9 cellular contexts compared by ENCODE assay signal in the genomic region with DNA sequence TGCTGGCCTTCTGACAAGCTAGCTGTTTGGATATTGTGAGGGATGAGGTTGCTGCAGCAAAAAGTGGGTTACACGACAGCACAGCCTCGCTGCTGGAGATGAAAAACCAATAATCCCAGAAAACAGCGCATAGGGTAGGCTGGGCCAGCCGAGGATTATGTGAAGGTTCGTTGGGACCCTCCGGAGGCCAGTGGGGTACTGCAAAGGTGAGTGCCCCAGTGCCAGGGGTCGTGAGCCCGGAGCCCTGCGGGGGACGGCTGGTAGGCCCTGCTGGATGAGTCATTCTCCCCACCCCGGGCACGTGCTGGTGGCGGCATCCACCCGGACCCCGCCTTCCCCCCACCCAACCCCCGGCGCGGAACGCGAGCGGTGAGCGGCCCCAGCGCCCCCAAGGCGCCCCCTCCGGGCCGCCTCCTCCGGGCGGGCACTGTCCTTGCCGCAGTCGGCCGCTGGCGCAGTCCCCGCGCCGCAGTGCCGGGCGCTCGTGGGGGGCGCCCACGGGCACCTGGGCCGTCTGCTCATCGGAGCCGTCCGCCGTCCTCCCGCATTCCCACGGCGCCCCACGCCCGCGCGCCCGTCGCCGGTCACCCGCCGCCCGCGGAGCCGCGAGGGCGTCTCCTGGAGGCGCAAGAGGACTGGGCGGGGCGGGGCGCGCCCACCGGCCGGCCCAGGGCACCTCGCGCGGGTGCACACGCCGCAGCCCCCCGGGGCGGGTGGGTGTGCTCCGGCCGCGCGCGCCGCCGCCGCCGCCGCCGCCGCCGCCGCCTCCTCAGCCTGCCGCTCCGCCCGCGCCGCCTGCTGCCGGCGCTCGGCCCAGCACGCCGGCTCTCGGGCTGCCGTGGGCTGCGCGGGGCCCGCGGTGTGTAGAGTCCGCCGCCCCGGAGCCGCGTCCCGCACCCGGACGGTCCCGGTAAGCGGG. TPM values are rescaled to one million over a fixed set of nuclear protein-coding genes. Genes with fewer than 3 reads are reported as not detected.
DNase-seq lines count a peak whose midpoint lies in the region; ATAC-seq and TF ChIP-seq lines count a peak whose summit lies in the region.
"Had no signal": no experiment of that assay in that cellular context is flagged by ENCODE, and none has a peak within 500 bp of the region (broad histone marks: within the 10 kb centered on the region; RNA-seq: fewer than 3 reads in every experiment).

A gene (plus strand): TSS at position 794 of the 919 bp plus-strand sequence. CDS start 13,014 bp downstream, outside the sequence.

- H3K27ac Mint-ChIP-seq in immature natural killer cell: no peak within 1 kb of the TSS

- H3K79me2 ChIP-seq in MM.1S (ENCODE audit: low read length): no peaks in the 10 kb centered on the region

- peak within 1 kb of the TSS; percentile 18 to 69 (median 56) for H3K4me3 Mint-ChIP-seq in immature natural killer cell

- TF ChIP-seq CTCF in MM.1S (IDR thresholded peaks at IDR 0.05; ENCODE audit: low read length) (no peak), astrocyte of the cerebellum (IDR thresholded peaks at IDR 0.05; ENCODE audit: low read depth, low read length, missing control alignments) (no peak)

- H3K4me2 ChIP-seq in MM.1S (ENCODE audit: low read depth, low read length): peak within 1 kb of the TSS; percentile 75; the same call in 1 of the 2 replicates
- H3K4me2 ChIP-seq: KMS-11 had no signal

- no peak within 1 kb of the TSS for H3K27ac ChIP-seq in MM.1S (ENCODE audit: low read length)
- H3K27ac ChIP-seq: KMS-11 had no signal

- H3F3A ChIP-seq in MM.1S (ENCODE audit: insufficient read depth, low read length): no peaks in the 10 kb centered on the region

- peaks cover 30% of the 10 kb centered on the region; the same call in 1 of the 2 replicates for H3K27me3 ChIP-seq in MM.1S (replicated peaks; ENCODE audit: insufficient read depth, low read length)

- peaks cover 0 to 1% (median 0%) of the 10 kb centered on the region in 6 donors for H3K9me3 Mint-ChIP-seq in immature natural killer cell

- H3K4me3 ChIP-seq in MM.1S (ENCODE audit: low read length): peak within 1 kb of the TSS; percentile 50
- H3K4me3 ChIP-seq in astrocyte of the cerebellum (ENCODE audit: low read depth, low read length): peak within 1 kb of the TSS; percentile 21

- no peaks in the 10 kb centered on the region for H3K9me3 ChIP-seq in MM.1S (replicated peaks; ENCODE audit: insufficient read depth, low read length)

- H3K36me3 Mint-ChIP-seq in immature natural killer cell: no peaks in the 10 kb centered on the region

- no peaks in the 10 kb centered on the region for H3K36me3 ChIP-seq in MM.1S (replicated peaks; ENCODE audit: insufficient read depth, low read length)

- no peaks in the 10 kb centered on the region for H3K9me2 ChIP-seq in MM.1S (replicated peaks; ENCODE audit: insufficient read depth, low read length)

- DNase-seq in D341Med (ENCODE audit: low spot score) (peak; percentile 83), MM.1S (peak; percentile 44), astrocyte of the cerebellum (ENCODE audit: low read depth) (no peak), immature natural killer cell (peak in 1 of 3 donors; percentile 4), HPDE6-E6E7 (ENCODE audit: extremely low spot score) (no peak)
- peak; percentile 7 for DNase-seq in stimulated activated CD4-positive, alpha-beta T cell treated with anti-CD3 and anti-CD28 coated beads, Interleukin-4, amount 100 ng/mL, for 24 hours

- in situ Hi-C loops in astrocyte of the cerebellum (cut with HindIII; ENCODE audit: low sequenced_read_pairs): no loop called here

- H3K27me3 Mint-ChIP-seq in immature natural killer cell (ENCODE audit: low read depth in 3 of 3): peaks cover 9 to 28% (median 12%) of the 10 kb centered on the region in 3 donors

- no peak within 1 kb of the TSS for H2AFZ ChIP-seq in MM.1S (ENCODE audit: low read length)

- H3K4me1 ChIP-seq in MM.1S (ENCODE audit: low read length): no peaks in the 10 kb centered on the region

- ATAC-seq in GM21786 (IDR thresholded peaks at IDR 0.05; ENCODE audit: unreplicated experiment): no peak
- ATAC-seq in GM19397 (IDR thresholded peaks at IDR 0.05; ENCODE audit: unreplicated experiment): no peak

- peaks cover 0 to 2% of the 10 kb centered on the region in 2 donors for H3K4me1 Mint-ChIP-seq in immature natural killer cell

- H4K20me1 ChIP-seq in MM.1S (ENCODE audit: insufficient read depth, low read length): no peaks in the 10 kb centered on the region

- H3K9ac ChIP-seq in MM.1S (ENCODE audit: low read length): no peak within 1 kb of the TSS
- H3K9ac ChIP-seq: KMS-11 had no signal

RNA-seq across cellular contexts. Expression of the gene that starts here (rescaled TPM):
- polyA plus RNA-seq in immature natural killer cell: not detected

Comparison
In these comparisons a context has a peak if more than half of its experiments do, and no peak if none do; other contexts are left out.
1. DNase-seq: peak in D341Med (single experiment), MM.1S (single experiment) and stimulated activated CD4-positive, alpha-beta T cell treated with anti-CD3 and anti-CD28 coated beads, Interleukin-4, amount 100 ng/mL, for 24 hours (single experiment); none in astrocyte of the cerebellum (single experiment) and HPDE6-E6E7 (single experiment).